In the genomic region with DNA sequence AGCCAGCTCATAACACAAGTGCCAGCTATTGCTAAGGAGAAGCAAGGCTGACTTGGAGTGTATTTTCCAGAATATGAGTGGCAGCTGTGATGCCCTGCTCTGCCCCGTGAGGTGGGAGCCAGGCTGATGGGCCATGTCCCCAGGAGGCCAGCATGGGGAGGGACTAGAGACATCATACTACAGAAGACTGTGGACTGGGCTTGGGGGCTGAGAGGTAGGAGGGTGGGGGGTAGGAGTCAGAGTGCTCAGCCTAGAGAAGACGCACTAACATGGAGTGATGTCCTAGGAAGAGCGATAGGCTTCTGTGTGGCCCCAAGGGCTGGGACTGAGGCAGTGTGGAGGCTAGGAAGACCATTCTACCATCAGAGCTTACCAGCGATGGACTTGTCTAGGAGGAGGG, we compare ENCODE assay signal across 26 cellular contexts.
"Had no signal": no experiment of that assay in that cellular context is flagged by ENCODE, and none has a peak within 500 bp of the region (broad histone marks: within the 10 kb centered on the region; RNA-seq: fewer than 3 reads in every experiment).

No MANE protein-coding gene starts in this region.

- H3K9me3 ChIP-seq: colonic mucosa, esophagus muscularis mucosa, esophagus squamous epithelium, gastrocnemius medialis, gastroesophageal sphincter, heart left ventricle, heart right ventricle had no signal

- H3K27ac Mint-ChIP-seq: dendritic cell treated with granulocyte-macrophage colony-stimulating factor and Interleukin-4, amounts not matched to agents 40 ng/mL and 50 ng/mL, for 4 days; effector memory CD8-positive, alpha-beta T cell had no signal

- H3K4me1 ChIP-seq: colonic mucosa, esophagus muscularis mucosa, esophagus squamous epithelium, foreskin keratinocyte, gastroesophageal sphincter, heart left ventricle, heart right ventricle had no signal

- FAIRE-seq: colon, endometrium, endothelial cell of umbilical vein, frontal cortex had no signal

- H3K27me3 ChIP-seq: colonic mucosa, gastrocnemius medialis had no signal

- DNase-seq: colonic mucosa; cortex of kidney; dermis blood vessel endothelial cell; dorsolateral prefrontal cortex; effector CD4-positive, alpha-beta T cell; effector CD8-positive, alpha-beta T cell; effector memory CD4-positive, alpha-beta T cell; effector memory CD8-positive, alpha-beta T cell; erythroblast; esophagus squamous epithelium; foreskin fibroblast; foreskin keratinocyte; foreskin melanocyte; gastrocnemius medialis; glutamatergic neuron; heart left ventricle; heart right ventricle had no signal

- H3K4me3 ChIP-seq: colonic mucosa, coronary artery, dorsolateral prefrontal cortex, esophagus muscularis mucosa, esophagus squamous epithelium, gastrocnemius medialis, gastroesophageal sphincter, heart left ventricle, heart right ventricle had no signal

- H3K9me3 Mint-ChIP-seq: dendritic cell treated with granulocyte-macrophage colony-stimulating factor and Interleukin-4, amounts not matched to agents 40 ng/mL and 50 ng/mL, for 4 days; effector memory CD8-positive, alpha-beta T cell had no signal

- H3K27ac ChIP-seq: colonic mucosa, coronary artery, dorsolateral prefrontal cortex, epithelial cell of prostate, esophagus muscularis mucosa, esophagus squamous epithelium, foreskin keratinocyte, gastrocnemius medialis, gastroesophageal sphincter, heart left ventricle, heart right ventricle had no signal

- H3K36me3 ChIP-seq: colonic mucosa, esophagus muscularis mucosa, esophagus squamous epithelium, gastrocnemius medialis, gastroesophageal sphincter, heart left ventricle, heart right ventricle had no signal

- H3K4me3 Mint-ChIP-seq: dendritic cell treated with granulocyte-macrophage colony-stimulating factor and Interleukin-4, amounts not matched to agents 40 ng/mL and 50 ng/mL, for 4 days; effector memory CD8-positive, alpha-beta T cell had no signal
